20 cellular contexts compared by ENCODE assay signal in the genomic region with DNA sequence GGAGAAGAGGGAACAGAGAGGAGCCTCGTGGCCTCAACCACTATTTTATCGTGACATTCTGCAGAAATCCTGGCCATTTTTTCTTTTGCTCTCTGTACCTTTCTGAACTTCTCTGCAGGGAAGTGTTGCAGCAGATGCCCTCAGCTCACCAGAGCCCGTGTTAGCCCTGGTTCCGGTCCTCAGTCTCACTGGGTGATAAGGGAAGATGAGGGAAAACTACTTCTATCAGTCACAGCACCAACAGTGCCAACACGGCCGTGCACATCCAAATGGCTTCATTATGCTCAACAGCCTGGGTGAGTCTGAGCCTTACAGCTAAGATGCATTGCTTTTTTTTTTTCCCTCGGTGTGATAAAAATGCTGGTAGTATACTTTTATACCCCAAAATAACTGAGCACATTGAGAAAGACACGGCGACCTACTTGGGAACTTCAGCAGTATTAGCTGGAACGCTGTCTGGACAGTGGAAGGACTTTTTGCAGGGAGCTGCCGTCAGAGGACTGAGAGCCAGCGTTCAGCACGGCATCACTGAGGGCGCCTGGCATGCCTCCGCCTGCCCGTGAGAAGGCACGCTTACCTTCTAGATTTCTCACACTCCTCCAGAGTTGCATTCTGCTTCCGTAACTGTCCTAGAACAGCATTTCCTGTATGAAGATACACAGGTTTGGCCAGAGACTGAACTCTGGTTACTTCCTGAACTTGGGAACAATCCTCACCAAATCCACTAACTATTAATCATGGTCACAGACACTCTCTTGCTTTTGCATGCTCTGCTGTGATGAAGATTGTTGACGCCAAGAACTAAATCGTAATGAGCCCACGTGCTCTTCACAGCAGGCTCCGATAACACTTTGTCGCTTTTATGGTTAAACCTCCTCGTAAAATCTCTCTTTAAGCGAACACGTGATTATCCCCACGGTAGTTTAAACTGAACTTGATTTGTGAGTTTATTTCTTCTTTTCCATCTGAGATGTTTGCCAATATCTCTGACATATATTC.
"Had no signal": no experiment of that assay in that cellular context is flagged by ENCODE, and none has a peak within 500 bp of the region (broad histone marks: within the 10 kb centered on the region; RNA-seq: fewer than 3 reads in every experiment).

No MANE protein-coding gene starts in this region.

- H3K27ac Mint-ChIP-seq: activated CD4-positive, alpha-beta T cell treated with anti-CD3 and anti-CD28 coated beads, Interleukin-2, amount 10 ng/mL, durations not matched to agents 24 days and 14 days; activated CD8-positive, alpha-beta T cell treated with anti-CD3 and anti-CD28 coated beads, Interleukin-2, amount 10 ng/mL, durations not matched to agents 7 days and 5 days; activated naive CD4-positive, alpha-beta T cell treated with anti-CD3 and anti-CD28 coated beads, Interleukin-2, amount 50 U/mL, for 24 hours; natural killer cell had no signal

- H3K36me3 Mint-ChIP-seq: activated naive CD4-positive, alpha-beta T cell treated with anti-CD3 and anti-CD28 coated beads, Interleukin-2, amount 50 U/mL, for 24 hours; natural killer cell had no signal

- H3K9me3 Mint-ChIP-seq: activated CD4-positive, alpha-beta T cell treated with anti-CD3 and anti-CD28 coated beads, Interleukin-2, amount 10 ng/mL, durations not matched to agents 24 days and 14 days; activated naive CD4-positive, alpha-beta T cell treated with anti-CD3 and anti-CD28 coated beads, Interleukin-2, amount 50 U/mL, for 24 hours; natural killer cell had no signal

- H3K4me1 ChIP-seq: adrenal gland, heart right ventricle, left lung, psoas muscle had no signal

- ATAC-seq: activated CD8-positive, alpha-beta T cell treated with anti-CD3 and anti-CD28 coated beads, Interleukin-2, amount 10 ng/mL, durations not matched to agents 7 days and 5 days; heart right ventricle; left lung; natural killer cell; psoas muscle; sciatic nerve; stimulated activated naive CD8-positive, alpha-beta T cell treated with anti-CD3 and anti-CD28 coated beads, Interleukin-15, Interleukin-2, amounts not matched to agents 100 U/mL and 50 U/mL, for 24 hours had no signal

- H3K4me3 Mint-ChIP-seq: activated CD4-positive, alpha-beta T cell treated with anti-CD3 and anti-CD28 coated beads, Interleukin-2, amount 10 ng/mL, durations not matched to agents 24 days and 14 days; activated CD8-positive, alpha-beta T cell treated with anti-CD3 and anti-CD28 coated beads, Interleukin-2, amount 10 ng/mL, durations not matched to agents 7 days and 5 days; activated naive CD4-positive, alpha-beta T cell treated with anti-CD3 and anti-CD28 coated beads, Interleukin-2, amount 50 U/mL, for 24 hours; natural killer cell had no signal

- H3K27me3 Mint-ChIP-seq: activated CD4-positive, alpha-beta T cell treated with anti-CD3 and anti-CD28 coated beads, Interleukin-2, amount 10 ng/mL, durations not matched to agents 24 days and 14 days; activated naive CD4-positive, alpha-beta T cell treated with anti-CD3 and anti-CD28 coated beads, Interleukin-2, amount 50 U/mL, for 24 hours had no signal

- H3K4me1 Mint-ChIP-seq: activated CD4-positive, alpha-beta T cell treated with anti-CD3 and anti-CD28 coated beads, Interleukin-2, amount 10 ng/mL, durations not matched to agents 24 days and 14 days; activated naive CD4-positive, alpha-beta T cell treated with anti-CD3 and anti-CD28 coated beads, Interleukin-2, amount 50 U/mL, for 24 hours; natural killer cell had no signal

- H3K27ac ChIP-seq: coronary artery, heart right ventricle, left lung, psoas muscle, transverse colon had no signal

- H3K36me3 ChIP-seq: adrenal gland, heart right ventricle, left lung, transverse colon had no signal

- H3K4me3 ChIP-seq: adrenal gland, coronary artery, heart right ventricle, left lung, psoas muscle, transverse colon had no signal

- DNase-seq: activated CD4-positive, alpha-beta T cell treated with anti-CD3 and anti-CD28 coated beads, Interleukin-2, amount 10 ng/mL, durations not matched to agents 24 days and 14 days; activated CD4-positive, CD25-positive, alpha-beta regulatory T cell; activated CD8-positive, alpha-beta memory T cell treated with anti-CD3 and anti-CD28 coated beads, Interleukin-2, amount 50 U/mL, for 4 hours; activated CD8-positive, alpha-beta T cell treated with anti-CD3 and anti-CD28 coated beads, Interleukin-2, amount 10 ng/mL, durations not matched to agents 7 days and 5 days; activated effector memory CD4-positive, alpha-beta T cell treated with anti-CD3 and anti-CD28 coated beads, Interleukin-2, amount 50 U/mL, for 16 hours; activated T-cell treated with anti-CD3 and anti-CD28 coated beads, Interleukin-2, amount 50 U/mL, for 48 hours; effector CD8-positive, alpha-beta T cell; heart right ventricle; left lung; natural killer cell; occipital lobe; psoas muscle; stimulated activated naive CD8-positive, alpha-beta T cell treated with anti-CD3 and anti-CD28 coated beads, Interleukin-15, Interleukin-2, amounts not matched to agents 100 U/mL and 50 U/mL, for 24 hours; transverse colon had no signal

- FAIRE-seq: endothelial cell of umbilical vein, frontal cortex had no signal
